Comparison of ENCODE assay signal across 8 cellular contexts in genomic region chr3:129605593-129606521, GRCh38. TPM values are rescaled to one million over a fixed set of nuclear protein-coding genes. Genes with fewer than 3 reads are reported as not detected.
DNase-seq lines count a peak whose midpoint lies in the region; ATAC-seq, FAIRE-seq and TF ChIP-seq lines count a peak whose summit lies in the region.

No MANE protein-coding gene starts in this region.

- H3K27ac ChIP-seq in CD4-positive, alpha-beta memory T cell (ENCODE audit: low read depth, low read length) = no peak overlapping the region
- H3K27ac ChIP-seq in HUES64 (ENCODE audit: low read depth, low read length) (no peak overlapping the region), mammary epithelial cell (ENCODE audit: insufficient read depth, low read depth, low read length) (no peak overlapping the region), kidney (ENCODE audit: low read depth in 2 of 2, low read length in 2 of 2) (peak overlapping the region; percentile 72 to 74)

- in situ Hi-C loops in mammary epithelial cell (cut with MboI; ENCODE audit: low sequenced_read_pairs in 2 of 2) = no loop called here

- H3K4me1 Mint-ChIP-seq in CD4-positive, alpha-beta memory T cell = peaks cover 23 to 51% (median 36%) of the 10 kb centered on the region in 4 donors

- dilution Hi-C loops in mammary epithelial cell (cut with HindIII; ENCODE audit: low sequenced_read_pairs) = no loop called here

- intact Hi-C loops in CD4-positive, alpha-beta memory T cell (cut with micrococcal nuclease) = loop anchor here (1.0 to 10.0 kb wide), 4 partner anchors 21 to 165 kb away; partner anchors contain the start of gene IFT122
- intact Hi-C loops in mammary epithelial cell (cut with micrococcal nuclease) (no loop called here), kidney (cut with DNase I) (no loop called here)

- H3K9me3 ChIP-seq in CD4-positive, alpha-beta memory T cell (ENCODE audit: control insufficient read depth in 1 of 2, low read length in 2 of 2) = no peaks in the 10 kb centered on the region
- H3K9me3 ChIP-seq in HUES64 (ENCODE audit: insufficient read depth, low read depth, low read length) (no peaks in the 10 kb centered on the region), mammary epithelial cell (replicated peaks; ENCODE audit: insufficient read depth, low read length) (no peaks in the 10 kb centered on the region), kidney (ENCODE audit: control insufficient read depth in 1 of 2, low read length in 2 of 2) (no peaks in the 10 kb centered on the region)

- POLR2A ChIA-PET in CD4-positive, alpha-beta memory T cell (lab: Charles Lee; ENCODE audit: partially characterized antibody) = interaction anchor here (0.9 to 7.7 kb wide), 18 partner anchors 11 to 506 kb away, joined by 3 to 154 read pairs (median 6); partner anchors contain the start of genes IFT122 and MBD4

- H4K20me1 ChIP-seq in mammary epithelial cell (ENCODE audit: insufficient read depth, low read length) = no peaks in the 10 kb centered on the region

- peak; percentile 50 to 63 (median 56) for DNase-seq in CD4-positive, alpha-beta memory T cell
- DNase-seq in T-helper 2 cell (peak in 3 of 5 experiments; percentile 15 to 72 (median 32)), mammary epithelial cell (peak; percentile 25), kidney (no peak)
- peak; percentile 53 for DNase-seq in stimulated activated CD4-positive, alpha-beta T cell treated with anti-CD3 and anti-CD28 coated beads, Interleukin-4, amount 100 ng/mL, for 1 hour

- no peaks in the 10 kb centered on the region for H3K9me3 Mint-ChIP-seq in CD4-positive, alpha-beta memory T cell

- ATAC-seq in HG03280 (IDR thresholded peaks at IDR 0.05; ENCODE audit: unreplicated experiment) (no peak), HG03354 (IDR thresholded peaks at IDR 0.05; ENCODE audit: poor library complexity, severe bottlenecking, unreplicated experiment) (no peak)

- peak overlapping the region; percentile 91 to 99 (median 95) for H3K4me3 Mint-ChIP-seq in CD4-positive, alpha-beta memory T cell

- H3K27ac Mint-ChIP-seq in CD4-positive, alpha-beta memory T cell = peak overlapping the region in 6 of 7 donors; percentile 81 to 99 (median 92)

- TF ChIP-seq CTCF in mammary epithelial cell (conservative IDR thresholded peaks at IDR 0.05 in 1 of 2, IDR thresholded peaks at IDR 0.05 in 1 of 2; ENCODE audit: extremely low read depth in 1 of 2, insufficient read depth in 1 of 2, low read depth in 1 of 2, low read length in 2 of 2) (no peak), kidney (IDR thresholded peaks at IDR 0.05; ENCODE audit: borderline replicate concordance, extremely low read depth, insufficient read depth) (no peak)

- H3K79me2 ChIP-seq in mammary epithelial cell (ENCODE audit: insufficient read depth, low read length) = no peaks in the 10 kb centered on the region

- CTCF ChIA-PET in CD4-positive, alpha-beta memory T cell (lab: Charles Lee; ENCODE audit: partially characterized antibody) = interaction anchor here (0.8 to 2.2 kb wide), 8 partner anchors 12 to 227 kb away, joined by 3 to 18 read pairs (median 4); no protein-coding TSS in a partner anchor
- CTCF ChIA-PET in mammary epithelial cell (lab: Charles Lee; ENCODE audit: low non-redundant PET) = no interaction called here

- 1% methylated on average over 120 of the region's 120 CpGs for WGBS in HUES64
- WGBS in mammary epithelial cell (ENCODE audit: low coverage, missing lambda C conversion rate) = 5% methylated on average over 35 of the region's 120 CpGs

- peaks cover 2 to 4% of the 10 kb centered on the region in 2 donors for H3K27me3 Mint-ChIP-seq in CD4-positive, alpha-beta memory T cell

- no TSS peak for BruUV-seq in mammary epithelial cell (replicated peaks; lab: Mats Ljungman, UMichigan)

- H3K4me1 ChIP-seq in CD4-positive, alpha-beta memory T cell (ENCODE audit: insufficient read depth, low read length) = peaks cover 28% of the 10 kb centered on the region
- H3K4me1 ChIP-seq in HUES64 (ENCODE audit: insufficient read depth, low read length) (peaks cover 30% of the 10 kb centered on the region), mammary epithelial cell (ENCODE audit: insufficient read depth, low read length) (peaks cover 7% of the 10 kb centered on the region), kidney (ENCODE audit: control insufficient read depth in 1 of 2, insufficient read depth in 1 of 2, low read depth in 1 of 2, low read length in 2 of 2) (peaks cover 9 to 38% of the 10 kb centered on the region in 2 donors)

- H3K27me3 ChIP-seq in CD4-positive, alpha-beta memory T cell (ENCODE audit: insufficient read depth, low read length) = no peaks in the 10 kb centered on the region
- H3K27me3 ChIP-seq in HUES64 (ENCODE audit: insufficient read depth, low read length) = peaks cover 24% of the 10 kb centered on the region
- peaks cover 14% of the 10 kb centered on the region for H3K27me3 ChIP-seq in mammary epithelial cell (ENCODE audit: insufficient read depth, low read length)

- H3K4me2 ChIP-seq in mammary epithelial cell (ENCODE audit: insufficient read depth, low read depth, low read length) = peak overlapping the region; percentile 70

- H3K9ac ChIP-seq in HUES64 (ENCODE audit: low read depth, low read length) = peak overlapping the region; percentile 67
- no peak overlapping the region for H3K9ac ChIP-seq in mammary epithelial cell (ENCODE audit: insufficient read depth, low read length)
- peak overlapping the region; percentile 16 to 34 for H3K9ac ChIP-seq in kidney (ENCODE audit: low read length in 2 of 2)

- no peak for FAIRE-seq in kidney (lab: Jason Lieb, UNC)

- no peaks in the 10 kb centered on the region for H3K36me3 ChIP-seq in CD4-positive, alpha-beta memory T cell (ENCODE audit: insufficient read depth, low read length)
- H3K36me3 ChIP-seq in HUES64 (ENCODE audit: insufficient read depth, low read length) (no peaks in the 10 kb centered on the region), mammary epithelial cell (ENCODE audit: insufficient read depth, low read length) (no peaks in the 10 kb centered on the region), kidney (ENCODE audit: control insufficient read depth in 1 of 2, insufficient read depth in 2 of 2, low read length in 2 of 2) (no peaks in the 10 kb centered on the region)

- peak overlapping the region; percentile 71 for H2AFZ ChIP-seq in mammary epithelial cell (ENCODE audit: low read depth, low read length)

- peaks cover 0 to 3% of the 10 kb centered on the region in 2 donors for H3K36me3 Mint-ChIP-seq in CD4-positive, alpha-beta memory T cell

- peak overlapping the region in 1 of 2 donors; percentile 62 for H3K4me3 ChIP-seq in CD4-positive, alpha-beta memory T cell (ENCODE audit: low read length in 2 of 2)
- H3K4me3 ChIP-seq in HUES64 (ENCODE audit: low read length) = peak overlapping the region; percentile 68
- peak overlapping the region in 2 of 3 experiments; percentile 18 to 28 for H3K4me3 ChIP-seq in mammary epithelial cell (replicated peaks in 1 of 3; ENCODE audit: insufficient read depth in 1 of 3, low read depth in 2 of 3, low read length in 3 of 3)
- peak overlapping the region; percentile 62 to 69 for H3K4me3 ChIP-seq in kidney (ENCODE audit: low read length in 2 of 2)

RNA-seq across cellular contexts. Expression of gene PLXND1, which starts 0.6 kb away (rescaled TPM):
- total RNA-seq in CD4-positive, alpha-beta memory T cell = 10 to 100 TPM; 71.4 to 72.5 TPM
- 1 to 10 TPM in 1 of 2 donors, under 1 TPM in 1; 0.03 to 8.9 TPM for polyA plus RNA-seq in CD4-positive, alpha-beta memory T cell
- polyA plus RNA-seq in HUES64 (2013, experiment 1 of 2) = 33.5 TPM
- polyA plus RNA-seq in HUES64 (2013, experiment 2 of 2) = 48.6 TPM
- total RNA-seq in mammary epithelial cell = 1 to 10 TPM; 2.3 to 2.7 TPM
- 0.63 TPM for polyA plus RNA-seq in mammary epithelial cell
- 0.83 TPM for polyA minus RNA-seq in mammary epithelial cell
- 152 TPM for total RNA-seq in kidney
- 67.0 TPM for polyA plus RNA-seq in kidney (ENCODE audit: insufficient read depth, low read depth, low replicate concordance)

Comparison
In these comparisons a context has a peak if more than half of its experiments do, and no peak if none do; other contexts are left out.
1. H3K27ac ChIP-seq: peak in kidney (2 of 2); none in CD4-positive, alpha-beta memory T cell (single experiment), HUES64 (single experiment) and mammary epithelial cell (single experiment).
2. RNA of gene PLXND1, which starts 0.6 kb away (total RNA-seq): 152 TPM in kidney (single experiment) and 71.4 to 72.5 TPM in CD4-positive, alpha-beta memory T cell; 2.3 to 2.7 TPM in mammary epithelial cell; every median in the first group is over 10 times any median in the second.